In the genomic region with DNA sequence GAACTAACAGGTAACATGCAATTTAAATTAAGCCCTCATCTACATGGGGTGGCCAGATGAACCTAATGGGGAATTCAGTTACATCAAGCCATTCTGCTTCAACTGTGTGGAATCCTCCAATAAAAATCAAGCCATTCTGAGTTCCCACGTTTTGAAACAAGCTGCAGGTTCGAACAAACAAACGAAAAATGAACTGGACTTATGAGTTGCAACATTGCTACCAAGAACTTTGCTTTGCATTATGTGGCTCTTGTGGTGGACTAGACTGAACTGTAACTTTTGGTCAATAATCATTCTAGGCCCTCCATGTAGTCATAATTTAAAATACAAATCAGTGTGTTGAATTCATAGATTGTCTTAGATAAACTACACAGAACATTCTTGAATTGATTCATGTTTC, we compare ENCODE assay signal across 2 cellular contexts.
TF ChIP-seq lines count a peak whose summit lies in the region.

No MANE protein-coding gene starts in this region.

TF ChIP-seq in H1, 55 proteins besides CTCF, POLR2A, EP300 and RAD21 (continued from another document):
- TF ChIP-seq, protein P1, sequence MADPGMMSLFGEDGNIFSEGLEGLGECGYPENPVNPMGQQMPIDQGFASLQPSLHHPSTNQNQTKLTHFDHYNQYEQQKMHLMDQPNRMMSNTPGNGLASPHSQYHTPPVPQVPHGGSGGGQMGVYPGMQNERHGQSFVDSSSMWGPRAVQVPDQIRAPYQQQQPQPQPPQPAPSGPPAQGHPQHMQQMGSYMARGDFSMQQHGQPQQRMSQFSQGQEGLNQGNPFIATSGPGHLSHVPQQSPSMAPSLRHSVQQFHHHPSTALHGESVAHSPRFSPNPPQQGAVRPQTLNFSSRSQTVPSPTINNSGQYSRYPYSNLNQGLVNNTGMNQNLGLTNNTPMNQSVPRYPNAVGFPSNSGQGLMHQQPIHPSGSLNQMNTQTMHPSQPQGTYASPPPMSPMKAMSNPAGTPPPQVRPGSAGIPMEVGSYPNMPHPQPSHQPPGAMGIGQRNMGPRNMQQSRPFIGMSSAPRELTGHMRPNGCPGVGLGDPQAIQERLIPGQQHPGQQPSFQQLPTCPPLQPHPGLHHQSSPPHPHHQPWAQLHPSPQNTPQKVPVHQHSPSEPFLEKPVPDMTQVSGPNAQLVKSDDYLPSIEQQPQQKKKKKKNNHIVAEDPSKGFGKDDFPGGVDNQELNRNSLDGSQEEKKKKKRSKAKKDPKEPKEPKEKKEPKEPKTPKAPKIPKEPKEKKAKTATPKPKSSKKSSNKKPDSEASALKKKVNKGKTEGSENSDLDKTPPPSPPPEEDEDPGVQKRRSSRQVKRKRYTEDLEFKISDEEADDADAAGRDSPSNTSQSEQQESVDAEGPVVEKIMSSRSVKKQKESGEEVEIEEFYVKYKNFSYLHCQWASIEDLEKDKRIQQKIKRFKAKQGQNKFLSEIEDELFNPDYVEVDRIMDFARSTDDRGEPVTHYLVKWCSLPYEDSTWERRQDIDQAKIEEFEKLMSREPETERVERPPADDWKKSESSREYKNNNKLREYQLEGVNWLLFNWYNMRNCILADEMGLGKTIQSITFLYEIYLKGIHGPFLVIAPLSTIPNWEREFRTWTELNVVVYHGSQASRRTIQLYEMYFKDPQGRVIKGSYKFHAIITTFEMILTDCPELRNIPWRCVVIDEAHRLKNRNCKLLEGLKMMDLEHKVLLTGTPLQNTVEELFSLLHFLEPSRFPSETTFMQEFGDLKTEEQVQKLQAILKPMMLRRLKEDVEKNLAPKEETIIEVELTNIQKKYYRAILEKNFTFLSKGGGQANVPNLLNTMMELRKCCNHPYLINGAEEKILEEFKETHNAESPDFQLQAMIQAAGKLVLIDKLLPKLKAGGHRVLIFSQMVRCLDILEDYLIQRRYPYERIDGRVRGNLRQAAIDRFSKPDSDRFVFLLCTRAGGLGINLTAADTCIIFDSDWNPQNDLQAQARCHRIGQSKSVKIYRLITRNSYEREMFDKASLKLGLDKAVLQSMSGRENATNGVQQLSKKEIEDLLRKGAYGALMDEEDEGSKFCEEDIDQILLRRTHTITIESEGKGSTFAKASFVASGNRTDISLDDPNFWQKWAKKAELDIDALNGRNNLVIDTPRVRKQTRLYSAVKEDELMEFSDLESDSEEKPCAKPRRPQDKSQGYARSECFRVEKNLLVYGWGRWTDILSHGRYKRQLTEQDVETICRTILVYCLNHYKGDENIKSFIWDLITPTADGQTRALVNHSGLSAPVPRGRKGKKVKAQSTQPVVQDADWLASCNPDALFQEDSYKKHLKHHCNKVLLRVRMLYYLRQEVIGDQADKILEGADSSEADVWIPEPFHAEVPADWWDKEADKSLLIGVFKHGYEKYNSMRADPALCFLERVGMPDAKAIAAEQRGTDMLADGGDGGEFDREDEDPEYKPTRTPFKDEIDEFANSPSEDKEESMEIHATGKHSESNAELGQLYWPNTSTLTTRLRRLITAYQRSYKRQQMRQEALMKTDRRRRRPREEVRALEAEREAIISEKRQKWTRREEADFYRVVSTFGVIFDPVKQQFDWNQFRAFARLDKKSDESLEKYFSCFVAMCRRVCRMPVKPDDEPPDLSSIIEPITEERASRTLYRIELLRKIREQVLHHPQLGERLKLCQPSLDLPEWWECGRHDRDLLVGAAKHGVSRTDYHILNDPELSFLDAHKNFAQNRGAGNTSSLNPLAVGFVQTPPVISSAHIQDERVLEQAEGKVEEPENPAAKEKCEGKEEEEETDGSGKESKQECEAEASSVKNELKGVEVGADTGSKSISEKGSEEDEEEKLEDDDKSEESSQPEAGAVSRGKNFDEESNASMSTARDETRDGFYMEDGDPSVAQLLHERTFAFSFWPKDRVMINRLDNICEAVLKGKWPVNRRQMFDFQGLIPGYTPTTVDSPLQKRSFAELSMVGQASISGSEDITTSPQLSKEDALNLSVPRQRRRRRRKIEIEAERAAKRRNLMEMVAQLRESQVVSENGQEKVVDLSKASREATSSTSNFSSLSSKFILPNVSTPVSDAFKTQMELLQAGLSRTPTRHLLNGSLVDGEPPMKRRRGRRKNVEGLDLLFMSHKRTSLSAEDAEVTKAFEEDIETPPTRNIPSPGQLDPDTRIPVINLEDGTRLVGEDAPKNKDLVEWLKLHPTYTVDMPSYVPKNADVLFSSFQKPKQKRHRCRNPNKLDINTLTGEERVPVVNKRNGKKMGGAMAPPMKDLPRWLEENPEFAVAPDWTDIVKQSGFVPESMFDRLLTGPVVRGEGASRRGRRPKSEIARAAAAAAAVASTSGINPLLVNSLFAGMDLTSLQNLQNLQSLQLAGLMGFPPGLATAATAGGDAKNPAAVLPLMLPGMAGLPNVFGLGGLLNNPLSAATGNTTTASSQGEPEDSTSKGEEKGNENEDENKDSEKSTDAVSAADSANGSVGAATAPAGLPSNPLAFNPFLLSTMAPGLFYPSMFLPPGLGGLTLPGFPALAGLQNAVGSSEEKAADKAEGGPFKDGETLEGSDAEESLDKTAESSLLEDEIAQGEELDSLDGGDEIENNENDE (IDR thresholded peaks at IDR 0.05; ENCODE audit: insufficient replicate concordance, low read length), result no peak
- TF ChIP-seq PHF8 (conservative IDR thresholded peaks at IDR 0.05; ENCODE audit: low read depth, low read length) (no peak), RXRA (IDR thresholded peaks at IDR 0.05; ENCODE audit: insufficient read depth, low read depth, low read length) (no peak), TBP (IDR thresholded peaks at IDR 0.05; ENCODE audit: low read depth, low read length) (no peak), SRF (IDR thresholded peaks at IDR 0.05; ENCODE audit: low read depth, low read length) (no peak), KDM5A (IDR thresholded peaks at IDR 0.05; ENCODE audit: low read length) (no peak), BCL11A (IDR thresholded peaks at IDR 0.05; ENCODE audit: low read depth in 2 of 2, low read length in 2 of 2) (no peak), HDAC6 (IDR thresholded peaks at IDR 0.05; ENCODE audit: low read depth, low read length) (no peak)
- TF ChIP-seq, protein P2, sequence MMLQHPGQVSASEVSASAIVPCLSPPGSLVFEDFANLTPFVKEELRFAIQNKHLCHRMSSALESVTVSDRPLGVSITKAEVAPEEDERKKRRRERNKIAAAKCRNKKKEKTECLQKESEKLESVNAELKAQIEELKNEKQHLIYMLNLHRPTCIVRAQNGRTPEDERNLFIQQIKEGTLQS (IDR thresholded peaks at IDR 0.05; ENCODE audit: insufficient read depth, low read depth, low read length), result no peak

TF ChIP-seq in liver, 16 proteins besides CTCF, POLR2A, EP300 and RAD21 (continued from another document):
- TF ChIP-seq, protein P3, sequence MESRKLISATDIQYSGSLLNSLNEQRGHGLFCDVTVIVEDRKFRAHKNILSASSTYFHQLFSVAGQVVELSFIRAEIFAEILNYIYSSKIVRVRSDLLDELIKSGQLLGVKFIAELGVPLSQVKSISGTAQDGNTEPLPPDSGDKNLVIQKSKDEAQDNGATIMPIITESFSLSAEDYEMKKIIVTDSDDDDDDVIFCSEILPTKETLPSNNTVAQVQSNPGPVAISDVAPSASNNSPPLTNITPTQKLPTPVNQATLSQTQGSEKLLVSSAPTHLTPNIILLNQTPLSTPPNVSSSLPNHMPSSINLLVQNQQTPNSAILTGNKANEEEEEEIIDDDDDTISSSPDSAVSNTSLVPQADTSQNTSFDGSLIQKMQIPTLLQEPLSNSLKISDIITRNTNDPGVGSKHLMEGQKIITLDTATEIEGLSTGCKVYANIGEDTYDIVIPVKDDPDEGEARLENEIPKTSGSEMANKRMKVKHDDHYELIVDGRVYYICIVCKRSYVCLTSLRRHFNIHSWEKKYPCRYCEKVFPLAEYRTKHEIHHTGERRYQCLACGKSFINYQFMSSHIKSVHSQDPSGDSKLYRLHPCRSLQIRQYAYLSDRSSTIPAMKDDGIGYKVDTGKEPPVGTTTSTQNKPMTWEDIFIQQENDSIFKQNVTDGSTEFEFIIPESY (IDR thresholded peaks at IDR 0.05), result peak; percentile 34
- no peak for TF ChIP-seq TAF1 (conservative IDR thresholded peaks at IDR 0.05)
- TF ChIP-seq RXRA (IDR thresholded peaks at IDR 0.05), result peak; percentile 41 to 56
- peak; percentile 77 to 82 for TF ChIP-seq HNF4A (conservative IDR thresholded peaks at IDR 0.05)
- TF ChIP-seq EGR1 (IDR thresholded peaks at IDR 0.05; ENCODE audit: low read depth in 2 of 2), result no peak
- TF ChIP-seq, protein P2 (IDR thresholded peaks at IDR 0.05), result no peak
- TF ChIP-seq, protein P4, sequence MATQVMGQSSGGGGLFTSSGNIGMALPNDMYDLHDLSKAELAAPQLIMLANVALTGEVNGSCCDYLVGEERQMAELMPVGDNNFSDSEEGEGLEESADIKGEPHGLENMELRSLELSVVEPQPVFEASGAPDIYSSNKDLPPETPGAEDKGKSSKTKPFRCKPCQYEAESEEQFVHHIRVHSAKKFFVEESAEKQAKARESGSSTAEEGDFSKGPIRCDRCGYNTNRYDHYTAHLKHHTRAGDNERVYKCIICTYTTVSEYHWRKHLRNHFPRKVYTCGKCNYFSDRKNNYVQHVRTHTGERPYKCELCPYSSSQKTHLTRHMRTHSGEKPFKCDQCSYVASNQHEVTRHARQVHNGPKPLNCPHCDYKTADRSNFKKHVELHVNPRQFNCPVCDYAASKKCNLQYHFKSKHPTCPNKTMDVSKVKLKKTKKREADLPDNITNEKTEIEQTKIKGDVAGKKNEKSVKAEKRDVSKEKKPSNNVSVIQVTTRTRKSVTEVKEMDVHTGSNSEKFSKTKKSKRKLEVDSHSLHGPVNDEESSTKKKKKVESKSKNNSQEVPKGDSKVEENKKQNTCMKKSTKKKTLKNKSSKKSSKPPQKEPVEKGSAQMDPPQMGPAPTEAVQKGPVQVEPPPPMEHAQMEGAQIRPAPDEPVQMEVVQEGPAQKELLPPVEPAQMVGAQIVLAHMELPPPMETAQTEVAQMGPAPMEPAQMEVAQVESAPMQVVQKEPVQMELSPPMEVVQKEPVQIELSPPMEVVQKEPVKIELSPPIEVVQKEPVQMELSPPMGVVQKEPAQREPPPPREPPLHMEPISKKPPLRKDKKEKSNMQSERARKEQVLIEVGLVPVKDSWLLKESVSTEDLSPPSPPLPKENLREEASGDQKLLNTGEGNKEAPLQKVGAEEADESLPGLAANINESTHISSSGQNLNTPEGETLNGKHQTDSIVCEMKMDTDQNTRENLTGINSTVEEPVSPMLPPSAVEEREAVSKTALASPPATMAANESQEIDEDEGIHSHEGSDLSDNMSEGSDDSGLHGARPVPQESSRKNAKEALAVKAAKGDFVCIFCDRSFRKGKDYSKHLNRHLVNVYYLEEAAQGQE (IDR thresholded peaks at IDR 0.05), result no peak
- no peak for TF ChIP-seq GABPA (IDR thresholded peaks at IDR 0.05 in 1 of 2, conservative IDR thresholded peaks at IDR 0.05 in 1 of 2)
- TF ChIP-seq YY1 (IDR thresholded peaks at IDR 0.05), result peak; percentile 56
- peak; percentile 41 for TF ChIP-seq SP1 (IDR thresholded peaks at IDR 0.05)
- no peak for TF ChIP-seq JUND (IDR thresholded peaks at IDR 0.05)
- no peak for TF ChIP-seq NR2F2 (IDR thresholded peaks at IDR 0.05)
